Comparison of ENCODE assay signal across 8 cellular contexts in genomic region chr5:154858251-154858971, GRCh38. TPM values are rescaled to one million over a fixed set of nuclear protein-coding genes. Genes with fewer than 3 reads are reported as not detected.
DNase-seq lines count a peak whose midpoint lies in the region; ATAC-seq and TF ChIP-seq lines count a peak whose summit lies in the region.

TSS of gene CNOT8 (plus strand) at chr5:154858627. CDS start at chr5:154863279, 4,652 bp downstream.

- H3K4me1 ChIP-seq in right atrium auricular region = peaks cover 0 to 41% of the 10 kb centered on the region in 2 donors
- peaks cover 50% of the 10 kb centered on the region for H3K4me1 ChIP-seq in vagina

- ATAC-seq in GM18499 (IDR thresholded peaks at IDR 0.05; ENCODE audit: insufficient read depth, unreplicated experiment) (peak; percentile 49), HG02943 (IDR thresholded peaks at IDR 0.05; ENCODE audit: low read depth, unreplicated experiment) (peak; percentile 82)

- H3K9me3 ChIP-seq in right atrium auricular region (no peaks in the 10 kb centered on the region), vagina (no peaks in the 10 kb centered on the region)

- intact Hi-C loops in T-helper 2 cell treated with Interferon-gamma antibody and Interleukin-4, amounts not matched to agents 100 ng/mL and 5 ng/mL, for 36 hours (cut with micrococcal nuclease) = loop anchor here (1.0 to 2.0 kb wide), 8 partner anchors 46 to 820 kb away; partner anchors contain the start of genes FAM114A2, GALNT10, LARP1 and MFAP3
- intact Hi-C loops in vagina (cut with DNase I) = no loop called here

- peak within 1 kb of the TSS; percentile 81 to 93 for H3K4me3 ChIP-seq in right atrium auricular region
- H3K4me3 ChIP-seq in vagina = peak within 1 kb of the TSS; percentile 79 to 86

- peaks cover 4% of the 10 kb centered on the region for H3K36me3 ChIP-seq in right atrium auricular region
- no peaks in the 10 kb centered on the region for H3K36me3 ChIP-seq in vagina

- no peaks in the 10 kb centered on the region for H3K27me3 ChIP-seq in right atrium auricular region
- no peaks in the 10 kb centered on the region for H3K27me3 ChIP-seq in vagina

- peak; percentile 28 to 89 for TF ChIP-seq POLR2A in vagina (IDR thresholded peaks at IDR 0.05)

- TF ChIP-seq CTCF in right atrium auricular region (IDR thresholded peaks at IDR 0.05) (peak in 1 of 2 donors; percentile 16), vagina (IDR thresholded peaks at IDR 0.05) (no peak)

- H3K27ac ChIP-seq in right atrium auricular region = peak within 1 kb of the TSS; percentile 99
- H3K27ac ChIP-seq in vagina = peak within 1 kb of the TSS; percentile 98

- DNase-seq in NCI-H187 treated with DMSO at 0.1 percent for 48 hours (lab: John Stamatoyannopoulos, UW) (peak; percentile 76), anterior cingulate cortex (lab: John Stamatoyannopoulos, UW) (peak; percentile 91 to 100 (median 98)), right atrium auricular region (ENCODE audit: low spot score) (peak; percentile 99), putamen (ENCODE audit: low spot score) (peak; percentile 98), vagina (ENCODE audit: extremely low spot score in 2 of 2) (no peak)

RNA-seq across cellular contexts. Expression of gene CNOT8, which starts in this region (rescaled TPM):
- 70.4 and 75.7 TPM in 2 replicates for total RNA-seq in T-helper 2 cell treated with Interferon-gamma antibody and Interleukin-4, amounts not matched to agents 100 ng/mL and 5 ng/mL, for 36 hours
- 10 to 100 TPM; 28.0 to 31.4 TPM for total RNA-seq in right atrium auricular region
- 62.1 TPM for total RNA-seq in vagina

Comparison
In these comparisons a context has a peak if more than half of its experiments do, and no peak if none do; other contexts are left out.
1. DNase-seq: peak in NCI-H187 treated with DMSO at 0.1 percent for 48 hours (single experiment), anterior cingulate cortex (58 of 58), right atrium auricular region (single experiment) and putamen (single experiment); none in vagina (0 of 2).